ENCODE assay signal across 10 cellular contexts in genomic region chr11:61023086-61024035, GRCh38. TPM values are rescaled to one million over a fixed set of nuclear protein-coding genes. Genes with fewer than 3 reads are reported as not detected.
DNase-seq lines count a peak whose midpoint lies in the region; ATAC-seq lines count a peak whose summit lies in the region.
"Had no signal": no experiment of that assay in that cellular context is flagged by ENCODE, and none has a peak within 500 bp of the region (broad histone marks: within the 10 kb centered on the region; RNA-seq: fewer than 3 reads in every experiment).

No MANE protein-coding gene starts in this region.

- peak overlapping the region; percentile 62 for H3K4me3 Mint-ChIP-seq in activated CD4-positive, alpha-beta T cell treated with anti-CD3 and anti-CD28 coated beads, Interleukin-2, amount 10 ng/mL, durations not matched to agents 24 days and 14 days
- H3K4me3 Mint-ChIP-seq in activated naive CD8-positive, alpha-beta T cell treated with anti-CD3 and anti-CD28 coated beads, Interleukin-2, amount 10 ng/mL, durations not matched to agents 7 days and 5 days, result peak overlapping the region; percentile 70

- no peak overlapping the region for H2BK120ac ChIP-seq in mesendoderm (ENCODE audit: low read depth, low read length)

- no CpG with 5 or more reads among the region's 20 CpGs for WGBS in mesendoderm (ENCODE audit: extremely low coverage, insufficient coverage, low lambda C conversion rate)

- no peaks in the 10 kb centered on the region for H3K9me3 Mint-ChIP-seq in activated CD4-positive, alpha-beta T cell treated with anti-CD3 and anti-CD28 coated beads, Interleukin-2, amount 10 ng/mL, durations not matched to agents 24 days and 14 days
- no peaks in the 10 kb centered on the region for H3K9me3 Mint-ChIP-seq in activated naive CD8-positive, alpha-beta T cell treated with anti-CD3 and anti-CD28 coated beads, Interleukin-2, amount 10 ng/mL, durations not matched to agents 7 days and 5 days

- H3K36me3 ChIP-seq in mesendoderm (ENCODE audit: control insufficient read depth, insufficient read depth, low read length), result no peaks in the 10 kb centered on the region

- H3K27me3 ChIP-seq in mesendoderm (ENCODE audit: insufficient read depth, low read length, poor library complexity), result no peaks in the 10 kb centered on the region

- POLR2A ChIA-PET in activated naive CD8-positive, alpha-beta T cell treated with anti-CD3 and anti-CD28 coated beads, Interleukin-2, amount 10 ng/mL, durations not matched to agents 7 days and 5 days (lab: Charles Lee), result interaction anchor here (0.7 to 2.5 kb wide), 11 partner anchors 9 to 89 kb away, joined by 3 to 20 read pairs (median 3); no protein-coding TSS in a partner anchor

- H2BK5ac ChIP-seq in mesendoderm (ENCODE audit: low read length), result no peak overlapping the region

- H2AK5ac ChIP-seq in mesendoderm (ENCODE audit: low read length), result no peak overlapping the region

- H3K4me1 ChIP-seq in mesendoderm (ENCODE audit: control insufficient read depth, low read depth, low read length), result no peaks in the 10 kb centered on the region

- no peak overlapping the region for H3K4me2 ChIP-seq in mesendoderm (ENCODE audit: low read length)

- H3K27ac ChIP-seq in mesendoderm (ENCODE audit: low read depth, low read length), result no peak overlapping the region
- H3K27ac ChIP-seq: HL-60 had no signal

- peak; percentile 28 for DNase-seq in NCI-H2029 treated with DMSO at 0.1 percent for 48 hours (lab: John Stamatoyannopoulos, UW)
- peak; percentile 88 for DNase-seq in activated CD4-positive, alpha-beta T cell treated with anti-CD3 and anti-CD28 coated beads, Interleukin-2, amount 10 ng/mL, durations not matched to agents 24 days and 14 days
- DNase-seq in activated naive CD8-positive, alpha-beta T cell treated with anti-CD3 and anti-CD28 coated beads, Interleukin-2, amount 10 ng/mL, durations not matched to agents 7 days and 5 days, result peak; percentile 57
- DNase-seq in stimulated activated CD8-positive, alpha-beta memory T cell treated with anti-CD3 and anti-CD28 coated beads, Interleukin-12 subunit alpha, Interleukin-12 subunit beta, amount 100 ng/mL, for 1 hour (ENCODE audit: low read depth), result peak; percentile 58
- no peak for DNase-seq in mesendoderm
- DNase-seq in hepatic stellate cell (ENCODE audit: low spot score), result no peak
- DNase-seq: NCI-H526 had no signal

- H3K56ac ChIP-seq in mesendoderm (ENCODE audit: low read length), result no peak overlapping the region

- peaks cover 73% of the 10 kb centered on the region for H3K36me3 Mint-ChIP-seq in activated CD4-positive, alpha-beta T cell treated with anti-CD3 and anti-CD28 coated beads, Interleukin-2, amount 10 ng/mL, durations not matched to agents 24 days and 14 days (ENCODE audit: low read depth)
- H3K36me3 Mint-ChIP-seq in activated naive CD8-positive, alpha-beta T cell treated with anti-CD3 and anti-CD28 coated beads, Interleukin-2, amount 10 ng/mL, durations not matched to agents 7 days and 5 days, result peaks cover 25% of the 10 kb centered on the region

- H3K9ac ChIP-seq in mesendoderm (ENCODE audit: low read length), result no peak overlapping the region

- H3K27ac Mint-ChIP-seq in activated CD4-positive, alpha-beta T cell treated with anti-CD3 and anti-CD28 coated beads, Interleukin-2, amount 10 ng/mL, durations not matched to agents 24 days and 14 days, result peak overlapping the region; percentile 90
- peak overlapping the region; percentile 90 for H3K27ac Mint-ChIP-seq in activated naive CD8-positive, alpha-beta T cell treated with anti-CD3 and anti-CD28 coated beads, Interleukin-2, amount 10 ng/mL, durations not matched to agents 7 days and 5 days

- no peak overlapping the region for H2BK15ac ChIP-seq in mesendoderm (replicated peaks; ENCODE audit: low read depth)

- peaks cover 84% of the 10 kb centered on the region for H3K4me1 Mint-ChIP-seq in activated CD4-positive, alpha-beta T cell treated with anti-CD3 and anti-CD28 coated beads, Interleukin-2, amount 10 ng/mL, durations not matched to agents 24 days and 14 days
- H3K4me1 Mint-ChIP-seq in activated naive CD8-positive, alpha-beta T cell treated with anti-CD3 and anti-CD28 coated beads, Interleukin-2, amount 10 ng/mL, durations not matched to agents 7 days and 5 days, result peaks cover 80% of the 10 kb centered on the region

- H3K79me2 ChIP-seq in mesendoderm (ENCODE audit: control insufficient read depth, insufficient read depth, low read length), result no peaks in the 10 kb centered on the region

- no peaks in the 10 kb centered on the region for H3K27me3 Mint-ChIP-seq in activated CD4-positive, alpha-beta T cell treated with anti-CD3 and anti-CD28 coated beads, Interleukin-2, amount 10 ng/mL, durations not matched to agents 24 days and 14 days
- H3K27me3 Mint-ChIP-seq in activated naive CD8-positive, alpha-beta T cell treated with anti-CD3 and anti-CD28 coated beads, Interleukin-2, amount 10 ng/mL, durations not matched to agents 7 days and 5 days, result no peaks in the 10 kb centered on the region

- H3K79me1 ChIP-seq in mesendoderm (ENCODE audit: low read length), result no peaks in the 10 kb centered on the region

- no peak overlapping the region for H3K23ac ChIP-seq in mesendoderm (ENCODE audit: low read length)

- no peak overlapping the region for H4K8ac ChIP-seq in mesendoderm (ENCODE audit: low read depth, low read length)

- no peak overlapping the region for H3K4me3 ChIP-seq in mesendoderm (ENCODE audit: low read length)

- no peak overlapping the region for H4K5ac ChIP-seq in mesendoderm (ENCODE audit: low read length)

- peak; percentile 17 for ATAC-seq in activated naive CD8-positive, alpha-beta T cell treated with anti-CD3 and anti-CD28 coated beads, Interleukin-2, amount 10 ng/mL, durations not matched to agents 7 days and 5 days (ENCODE audit: low read depth)
- ATAC-seq in HG03108 (IDR thresholded peaks at IDR 0.05; ENCODE audit: unreplicated experiment) (no peak), HG03097 (IDR thresholded peaks at IDR 0.05; ENCODE audit: low FRiP score, unreplicated experiment) (no peak)

- intact Hi-C loops in activated CD4-positive, alpha-beta T cell treated with anti-CD3 and anti-CD28 coated beads, Interleukin-2, amount 10 ng/mL, durations not matched to agents 24 days and 14 days (cut with micrococcal nuclease), result loop anchor here (1.0 to 10.0 kb wide), 6 partner anchors 37 to 189 kb away; partner anchors contain the start of genes CD6 and TMEM109

- no peak overlapping the region for H3K4ac ChIP-seq in mesendoderm (ENCODE audit: low read depth, low read length)

- no peak overlapping the region for H3K18ac ChIP-seq in mesendoderm (ENCODE audit: low read length)

RNA-seq across cellular contexts. Expression of gene CD6, which starts 51.9 kb away (rescaled TPM):
- 416 and 421 TPM in 2 replicates for total RNA-seq in activated CD4-positive, alpha-beta T cell treated with anti-CD3 and anti-CD28 coated beads, Interleukin-2, amount 10 ng/mL, durations not matched to agents 24 days and 14 days
- total RNA-seq in activated naive CD8-positive, alpha-beta T cell treated with anti-CD3 and anti-CD28 coated beads, Interleukin-2, amount 10 ng/mL, durations not matched to agents 7 days and 5 days, result 100 to 1,000 TPM; 274 to 285 TPM
- 0.07 TPM for polyA plus RNA-seq in mesendoderm (2013, experiment 1 of 2)
- polyA plus RNA-seq in mesendoderm (2013, experiment 2 of 2), result 0.03 TPM

Comparison
In these comparisons a context has a peak if more than half of its experiments do, and no peak if none do; other contexts are left out.
1. DNase-seq: peak in NCI-H2029 treated with DMSO at 0.1 percent for 48 hours (single experiment), activated CD4-positive, alpha-beta T cell treated with anti-CD3 and anti-CD28 coated beads, Interleukin-2, amount 10 ng/mL, durations not matched to agents 24 days and 14 days (single experiment), activated naive CD8-positive, alpha-beta T cell treated with anti-CD3 and anti-CD28 coated beads, Interleukin-2, amount 10 ng/mL, durations not matched to agents 7 days and 5 days (single experiment) and stimulated activated CD8-positive, alpha-beta memory T cell treated with anti-CD3 and anti-CD28 coated beads, Interleukin-12 subunit alpha, Interleukin-12 subunit beta, amount 100 ng/mL, for 1 hour (single experiment); none in mesendoderm (single experiment) and hepatic stellate cell (single experiment).